Comparison of ENCODE assay signal across 32 cellular contexts in the genomic region with DNA sequence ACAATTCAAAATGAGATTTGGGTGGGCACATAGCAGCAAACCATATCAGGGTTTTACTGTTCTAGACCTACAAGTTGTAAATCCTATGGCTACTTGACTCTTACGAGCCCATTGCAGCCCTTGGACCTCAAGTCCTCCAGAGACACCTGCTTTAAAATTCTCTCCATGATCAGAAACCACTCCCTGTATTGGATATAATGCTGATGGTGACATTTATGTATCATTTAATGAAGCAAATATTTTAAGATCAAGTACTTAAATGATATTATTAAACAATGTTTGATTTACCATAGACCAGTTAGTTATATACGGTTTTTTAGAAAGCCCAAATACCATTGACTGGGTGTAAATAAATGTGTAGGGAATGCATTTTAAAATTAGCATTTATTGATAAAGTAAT. TPM values are rescaled to one million over a fixed set of nuclear protein-coding genes. Genes with fewer than 3 reads are reported as not detected.
"Had no signal": no experiment of that assay in that cellular context is flagged by ENCODE, and none has a peak within 500 bp of the region (broad histone marks: within the 10 kb centered on the region; RNA-seq: fewer than 3 reads in every experiment).

No MANE protein-coding gene starts in this region.

- H3K79me2 ChIP-seq: parathyroid adenoma had no signal

- H3K4me1 ChIP-seq: neural progenitor cell, parathyroid adenoma, psoas muscle, spleen, suprapubic skin, testis, tibial artery, transverse colon, upper lobe of left lung, vagina had no signal

- H3K27me3 ChIP-seq: neural progenitor cell, ovary, spleen, suprapubic skin, testis, tibial artery, transverse colon, upper lobe of left lung, vagina had no signal

- H3K27ac ChIP-seq: neural progenitor cell, ovary, parathyroid adenoma, psoas muscle, skin epidermis, spleen, suprapubic skin, testis, tibial artery, transverse colon, upper lobe of left lung, vagina had no signal

- H3K9ac ChIP-seq: neural progenitor cell, parathyroid adenoma had no signal

- DNase-seq: natural killer cell; occipital lobe; ovary; posterior cingulate gyrus; psoas muscle; right cardiac atrium; spleen; stimulated activated CD4-positive, alpha-beta T cell treated with anti-CD3 and anti-CD28 coated beads, Interleukin-12 subunit alpha, Interleukin-12 subunit beta, amount 100 ng/mL, for 4 hours; stimulated activated CD4-positive, alpha-beta T cell treated with anti-CD3 and anti-CD28 coated beads, Interleukin-1b, Interleukin-23, amount 100 ng/mL, for 48 hours; stimulated activated CD4-positive, alpha-beta T cell treated with anti-CD3 and anti-CD28 coated beads, Interleukin-4, amount 100 ng/mL, for 1 hour; stimulated activated CD4-positive, alpha-beta T cell treated with anti-CD3 and anti-CD28 coated beads, Interleukin-4, amount 100 ng/mL, for 4 hours; stimulated activated CD8-positive, alpha-beta memory T cell treated with anti-CD3 and anti-CD28 coated beads, Interleukin-4, amount 100 ng/mL, for 48 hours; stimulated activated naive CD4-positive, alpha-beta T cell; stimulated activated naive CD8-positive, alpha-beta T cell treated with anti-CD3 and anti-CD28 coated beads, Interleukin-15, amount 100 ng/mL, for 72 hours; stimulated activated naive CD8-positive, alpha-beta T cell treated with anti-CD3 and anti-CD28 coated beads, Interleukin-15, Interleukin-2, amounts not matched to agents 100 U/mL and 50 U/mL, for 24 hours; substantia nigra; testis; tibial artery; transverse colon; upper lobe of left lung had no signal

- H3K9me3 ChIP-seq: ovary, psoas muscle, spleen, suprapubic skin, testis, tibial artery, transverse colon, upper lobe of left lung, vagina had no signal

- FAIRE-seq: urothelium cell line had no signal

- H3K4me2 ChIP-seq: neural progenitor cell, smooth muscle cell had no signal

- ATAC-seq: natural killer cell; psoas muscle; right cardiac atrium; sciatic nerve; stimulated activated memory B cell treated with anti-CD40 and anti-IgM and Interleukin-4, amounts not matched to agents 10 μg/mL and 1 μg/mL and 100 μg/mL, for 72 hours; stimulated activated naive CD8-positive, alpha-beta T cell treated with anti-CD3 and anti-CD28 coated beads, Interleukin-15, amount 100 ng/mL, for 72 hours; stimulated activated naive CD8-positive, alpha-beta T cell treated with anti-CD3 and anti-CD28 coated beads, Interleukin-15, Interleukin-2, amounts not matched to agents 100 U/mL and 50 U/mL, for 24 hours had no signal

- H2AFZ ChIP-seq: neural progenitor cell, parathyroid adenoma had no signal

- H3K4me3 ChIP-seq: neural progenitor cell, ovary, psoas muscle, skin epidermis, smooth muscle cell, spleen, suprapubic skin, testis, tibial artery, transverse colon, upper lobe of left lung, vagina had no signal

- H3K36me3 ChIP-seq: neural progenitor cell, ovary, suprapubic skin, tibial artery, transverse colon, upper lobe of left lung, vagina had no signal

RNA-seq across cellular contexts. Expression of gene CCDC38, which starts 24.9 kb away (rescaled TPM):
- total RNA-seq: progenitor cell of endocrine pancreas, smooth muscle cell, transverse colon, ureter, vagina had no signal
- polyA plus RNA-seq: neural cell had no signal

RNA-seq across cellular contexts. Expression of gene HAL, which starts 28.8 kb away (rescaled TPM):
- polyA plus RNA-seq: neural cell, smooth muscle cell had no signal
